27 cellular contexts compared by ENCODE assay signal in the genomic region with DNA sequence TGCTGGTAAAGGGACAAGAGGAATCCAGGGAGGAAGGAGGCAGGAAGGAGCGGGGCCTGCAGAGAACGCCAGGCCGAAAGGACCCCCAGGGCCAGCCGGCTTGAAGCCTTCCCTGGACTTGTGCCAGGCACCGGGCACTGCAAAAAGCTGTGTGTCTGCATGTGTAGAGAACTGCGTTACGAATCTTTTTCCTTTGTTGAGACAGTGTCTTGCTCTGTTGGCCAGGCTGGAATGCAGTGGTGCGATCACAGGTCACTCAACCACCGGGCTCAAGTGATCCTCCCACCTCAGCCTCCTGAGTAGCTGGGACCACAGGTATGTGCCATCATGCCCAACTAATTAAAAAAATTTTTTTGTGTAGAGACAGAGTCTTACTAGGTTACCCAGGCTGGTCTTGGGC. TPM values are rescaled to one million over a fixed set of nuclear protein-coding genes. Genes with fewer than 3 reads are reported as not detected.
"Had no signal": no experiment of that assay in that cellular context is flagged by ENCODE, and none has a peak within 500 bp of the region (broad histone marks: within the 10 kb centered on the region; RNA-seq: fewer than 3 reads in every experiment).

No MANE protein-coding gene starts in this region.

- H3K4me1 Mint-ChIP-seq: memory B cell; nephron; stimulated activated effector memory CD8-positive, alpha-beta T cell treated with anti-CD3 and anti-CD28 coated beads, Interleukin-12 subunit alpha, Interleukin-12 subunit beta, amount 100 ng/mL, for 72 hours had no signal

- H3K4me2 ChIP-seq: hepatocyte, neural progenitor cell had no signal

- H3K27me3 ChIP-seq: hepatocyte, neural progenitor cell, right atrium auricular region, thyroid gland had no signal

- DNase-seq: effector memory CD4-positive, alpha-beta T cell; foreskin keratinocyte; heart left ventricle; left ventricle myocardium superior; naive thymus-derived CD4-positive, alpha-beta T cell; stimulated activated CD4-positive, alpha-beta T cell treated with anti-CD3 and anti-CD28 coated beads, Interleukin-2, amount 100 ng/mL, for 24 hours; stimulated activated CD4-positive, alpha-beta T cell treated with anti-CD3 and anti-CD28 coated beads, Interleukin-4, amount 100 ng/mL, for 24 hours; stimulated activated naive CD4-positive, alpha-beta T cell treated with Interleukin-2 at 50 U/mL for 16 hours; stomach; thyroid gland had no signal

- H3K4me3 ChIP-seq: esophagus muscularis mucosa, gastroesophageal sphincter, heart left ventricle, hepatocyte, lung, neural progenitor cell, prostate gland, right atrium auricular region, stomach, thyroid gland had no signal

- ATAC-seq: foreskin keratinocyte; gastroesophageal sphincter; left ventricle myocardium superior; naive thymus-derived CD4-positive, alpha-beta T cell; stimulated activated effector memory CD8-positive, alpha-beta T cell treated with anti-CD3 and anti-CD28 coated beads, Interleukin-12 subunit alpha, Interleukin-12 subunit beta, amount 100 ng/mL, for 72 hours had no signal

- H3K36me3 Mint-ChIP-seq: memory B cell; naive thymus-derived CD4-positive, alpha-beta T cell; neural progenitor cell; stimulated activated effector memory CD8-positive, alpha-beta T cell treated with anti-CD3 and anti-CD28 coated beads, Interleukin-12 subunit alpha, Interleukin-12 subunit beta, amount 100 ng/mL, for 72 hours; type B pancreatic cell had no signal

- H3K4me1 ChIP-seq: esophagus muscularis mucosa, foreskin keratinocyte, gastroesophageal sphincter, heart left ventricle, neural progenitor cell, right atrium auricular region had no signal

- H3K9me3 ChIP-seq: esophagus muscularis mucosa, gastroesophageal sphincter, heart left ventricle, prostate gland, right atrium auricular region, stomach, thyroid gland had no signal

- H3K79me2 ChIP-seq: hepatocyte had no signal

- H2AFZ ChIP-seq: hepatocyte, neural progenitor cell had no signal

- H3K27ac Mint-ChIP-seq: dendritic cell treated with granulocyte-macrophage colony-stimulating factor and Interleukin-4, amounts not matched to agents 40 ng/mL and 50 ng/mL, for 4 days; memory B cell; naive thymus-derived CD4-positive, alpha-beta T cell; nephron; neural progenitor cell; stimulated activated effector memory CD8-positive, alpha-beta T cell treated with anti-CD3 and anti-CD28 coated beads, Interleukin-12 subunit alpha, Interleukin-12 subunit beta, amount 100 ng/mL, for 72 hours; type B pancreatic cell had no signal

- H3K36me3 ChIP-seq: esophagus muscularis mucosa, gastroesophageal sphincter, heart left ventricle, neural progenitor cell, prostate gland, right atrium auricular region, stomach, thyroid gland had no signal

- H3K27ac ChIP-seq: esophagus muscularis mucosa, foreskin keratinocyte, gastroesophageal sphincter, heart left ventricle, hepatocyte, neural progenitor cell, right atrium auricular region, thyroid gland had no signal

- H3K9me3 Mint-ChIP-seq: dendritic cell treated with granulocyte-macrophage colony-stimulating factor and Interleukin-4, amounts not matched to agents 40 ng/mL and 50 ng/mL, for 4 days; memory B cell; nephron; neural progenitor cell; stimulated activated effector memory CD8-positive, alpha-beta T cell treated with anti-CD3 and anti-CD28 coated beads, Interleukin-12 subunit alpha, Interleukin-12 subunit beta, amount 100 ng/mL, for 72 hours; type B pancreatic cell had no signal

- H3K9ac ChIP-seq: neural progenitor cell had no signal

- H3K4me3 Mint-ChIP-seq: dendritic cell treated with granulocyte-macrophage colony-stimulating factor and Interleukin-4, amounts not matched to agents 40 ng/mL and 50 ng/mL, for 4 days; memory B cell; naive thymus-derived CD4-positive, alpha-beta T cell; nephron; neural progenitor cell; stimulated activated effector memory CD8-positive, alpha-beta T cell treated with anti-CD3 and anti-CD28 coated beads, Interleukin-12 subunit alpha, Interleukin-12 subunit beta, amount 100 ng/mL, for 72 hours; type B pancreatic cell had no signal

RNA-seq across cellular contexts. Expression of a gene that starts 17.0 kb away (rescaled TPM):
- total RNA-seq: endothelial cell of umbilical vein, fibroblast of lung, foreskin keratinocyte, left ventricle myocardium superior, osteocyte, subcutaneous adipose tissue had no signal
- polyA plus RNA-seq: fibroblast of lung; foreskin keratinocyte; naive thymus-derived CD4-positive, alpha-beta T cell; urinary bladder had no signal
